8 cellular contexts compared by ENCODE assay signal in genomic region chr7:55086413-55087201, GRCh38.
A peak's percentile ranks its signal among the peaks of the same experiment; 100 is the strongest.
DNase-seq lines count a peak whose midpoint lies in the region; ATAC-seq and TF ChIP-seq lines count a peak whose summit lies in the region.

No MANE protein-coding gene starts in this region.

- peak; percentile 11 for DNase-seq in NCI-H510A treated with DMSO at 0.1 percent for 48 hours (lab: John Stamatoyannopoulos, UW)
- DNase-seq in NCI-H510A (lab: John Stamatoyannopoulos, UW): no peak
- peak; percentile 97 for DNase-seq in M059J (ENCODE audit: low read depth)
- DNase-seq in MCF 10A (ENCODE audit: unreplicated experiment): peak; percentile 78
- DNase-seq in lung microvascular endothelial cell (ENCODE audit: low read depth in 2 of 2): peak; percentile 73 to 77
- DNase-seq in HEK293T (ENCODE audit: extremely low spot score): no peak
- no peak for DNase-seq in CD4-positive, alpha-beta memory T cell

- no peaks in the 10 kb centered on the region for H3K9me3 ChIP-seq in CD4-positive, alpha-beta memory T cell (ENCODE audit: control insufficient read depth in 1 of 2, low read length in 2 of 2)

- intact Hi-C loops in MCF 10A (cut with micrococcal nuclease): loop anchor here (5.0 kb wide), 2 partner anchors 46 to 64 kb away; no protein-coding TSS in a partner anchor
- intact Hi-C loops in CD4-positive, alpha-beta memory T cell (cut with micrococcal nuclease): no loop called here

- H3K4me1 ChIP-seq in CD4-positive, alpha-beta memory T cell (ENCODE audit: insufficient read depth, low read length): no peaks in the 10 kb centered on the region

- no peaks in the 10 kb centered on the region for H3K36me3 ChIP-seq in CD4-positive, alpha-beta memory T cell (ENCODE audit: insufficient read depth, low read length)

- no TSS peak for BruUV-seq in MCF 10A (replicated peaks; lab: Mats Ljungman, UMichigan)

- no peak overlapping the region for H3K4me3 ChIP-seq in CD4-positive, alpha-beta memory T cell (ENCODE audit: low read length in 2 of 2)

- peak; percentile 74 for ATAC-seq in GM21723 (IDR thresholded peaks at IDR 0.05; ENCODE audit: unreplicated experiment)

- H3K9me3 Mint-ChIP-seq in MCF 10A (ENCODE audit: unreplicated experiment): no peaks in the 10 kb centered on the region
- no peaks in the 10 kb centered on the region for H3K9me3 Mint-ChIP-seq in CD4-positive, alpha-beta memory T cell

- no peaks in the 10 kb centered on the region for H3K27me3 ChIP-seq in CD4-positive, alpha-beta memory T cell (ENCODE audit: insufficient read depth, low read length)

- peaks cover 58% of the 10 kb centered on the region for H3K4me1 Mint-ChIP-seq in MCF 10A (ENCODE audit: insufficient read depth, unreplicated experiment)
- H3K4me1 Mint-ChIP-seq in CD4-positive, alpha-beta memory T cell: peaks cover 4 to 12% (median 6%) of the 10 kb centered on the region in 4 donors

- peaks cover 80% of the 10 kb centered on the region for H3K36me3 Mint-ChIP-seq in MCF 10A (ENCODE audit: insufficient read depth, unreplicated experiment)
- H3K36me3 Mint-ChIP-seq in CD4-positive, alpha-beta memory T cell: no peaks in the 10 kb centered on the region

- H3K4me3 Mint-ChIP-seq in MCF 10A (ENCODE audit: unreplicated experiment): peak overlapping the region; percentile 68
- H3K4me3 Mint-ChIP-seq in CD4-positive, alpha-beta memory T cell: peak overlapping the region in 4 of 8 donors; percentile 2 to 82 (median 40)

- peak overlapping the region; percentile 54 for H3K27ac Mint-ChIP-seq in MCF 10A (ENCODE audit: low read depth, unreplicated experiment)
- H3K27ac Mint-ChIP-seq in CD4-positive, alpha-beta memory T cell: peak overlapping the region in 2 of 7 donors; percentile 49 to 59

- no peak for TF ChIP-seq CTCF in MCF 10A (IDR thresholded peaks at IDR 0.05; ENCODE audit: unreplicated experiment)

- H3K27me3 Mint-ChIP-seq in MCF 10A (ENCODE audit: insufficient read depth, unreplicated experiment): no peaks in the 10 kb centered on the region
- peaks cover 2 to 4% of the 10 kb centered on the region in 2 donors for H3K27me3 Mint-ChIP-seq in CD4-positive, alpha-beta memory T cell

- CTCF ChIA-PET in MCF 10A (lab: Yijun Ruan, JAX) (interaction anchor here (0.6 to 2.2 kb wide), 11 partner anchors 16 to 312 kb away, joined by 3 to 13 read pairs (median 4); no protein-coding TSS in a partner anchor), HEK293T (lab: Yijun Ruan, JAX) (no interaction called here)
- CTCF ChIA-PET in CD4-positive, alpha-beta memory T cell (lab: Charles Lee; ENCODE audit: partially characterized antibody): no interaction called here

- POLR2A ChIA-PET in MCF 10A (lab: Yijun Ruan, JAX) (interaction anchor here (0.8 to 2.9 kb wide), 12 partner anchors 11 to 209 kb away, joined by 3 to 16 read pairs (median 5); no protein-coding TSS in a partner anchor), HEK293T (lab: Yijun Ruan, JAX) (no interaction called here)
- POLR2A ChIA-PET in CD4-positive, alpha-beta memory T cell (lab: Charles Lee; ENCODE audit: partially characterized antibody): no interaction called here

- H3K27ac ChIP-seq in CD4-positive, alpha-beta memory T cell (ENCODE audit: low read depth, low read length): no peak overlapping the region

TF ChIP-seq in HEK293T, 16 proteins besides CTCF, POLR2A, EP300 and RAD21:
- no peak for TF ChIP-seq FOXA1 (IDR thresholded peaks at IDR 0.05)
- TF ChIP-seq PKNOX1 (IDR thresholded peaks at IDR 0.05): no peak
- no peak for TF ChIP-seq FOXK2 (IDR thresholded peaks at IDR 0.05)
- TF ChIP-seq BHLHE40 (IDR thresholded peaks at IDR 0.05; ENCODE audit: borderline replicate concordance): no peak
- no peak for TF ChIP-seq HDGF (IDR thresholded peaks at IDR 0.05; ENCODE audit: borderline replicate concordance)
- no peak for TF ChIP-seq FOXM1 (IDR thresholded peaks at IDR 0.05; ENCODE audit: borderline replicate concordance)
- no peak for TF ChIP-seq SUZ12 (IDR thresholded peaks at IDR 0.05)
- no peak for TF ChIP-seq SP1 (IDR thresholded peaks at IDR 0.05)
- TF ChIP-seq L3MBTL2 (conservative IDR thresholded peaks at IDR 0.05): no peak
- TF ChIP-seq ZNF384 (IDR thresholded peaks at IDR 0.05): no peak
- no peak for TF ChIP-seq ARNT (IDR thresholded peaks at IDR 0.05)
- TF ChIP-seq TARDBP (IDR thresholded peaks at IDR 0.05): no peak
- TF ChIP-seq ELF4 (IDR thresholded peaks at IDR 0.05): no peak
- TF ChIP-seq CTBP1 (IDR thresholded peaks at IDR 0.05; ENCODE audit: borderline replicate concordance): no peak
- no peak for TF ChIP-seq LEF1 (IDR thresholded peaks at IDR 0.05; ENCODE audit: borderline replicate concordance)
- TF ChIP-seq NFRKB (IDR thresholded peaks at IDR 0.05): no peak
TF ChIP-seq in HEK293T: peak in this region for 0.

Comparison
In these comparisons a context has a peak if more than half of its experiments do, and no peak if none do; other contexts are left out.
1. DNase-seq: peak in NCI-H510A treated with DMSO at 0.1 percent for 48 hours (single experiment), M059J (single experiment), MCF 10A (single experiment) and lung microvascular endothelial cell (2 of 2); none in NCI-H510A (single experiment), HEK293T (single experiment) and CD4-positive, alpha-beta memory T cell (0 of 5).